24 cellular contexts compared by ENCODE assay signal in genomic region chr3:112972158-112972557, GRCh38. TPM values are rescaled to one million over a fixed set of nuclear protein-coding genes. Genes with fewer than 3 reads are reported as not detected.
DNase-seq lines count a peak whose midpoint lies in the region; ATAC-seq, FAIRE-seq and TF ChIP-seq lines count a peak whose summit lies in the region.
"Had no signal": no experiment of that assay in that cellular context is flagged by ENCODE, and none has a peak within 500 bp of the region (broad histone marks: within the 10 kb centered on the region; RNA-seq: fewer than 3 reads in every experiment).

No MANE protein-coding gene starts in this region.

- no peaks in the 10 kb centered on the region for H3K9me3 Mint-ChIP-seq in CD4-positive, alpha-beta T cell
- H3K9me3 Mint-ChIP-seq: H9, neural crest cell had no signal

- CTCF ChIA-PET in A549 (lab: Yijun Ruan, JAX): interaction anchor here (1.1 to 2.2 kb wide), 3 partner anchors 237 to 390 kb away, joined by 4 to 9 read pairs (median 9); no protein-coding TSS in a partner anchor
- CTCF ChIA-PET in CD4-positive, alpha-beta T cell (lab: Charles Lee): interaction anchor here (1.2 to 2.6 kb wide), 3 partner anchors 18 to 330 kb away, joined by 4 to 10 read pairs (median 6); partner anchors contain the start of gene GTPBP8

- no peaks in the 10 kb centered on the region for H3K27me3 Mint-ChIP-seq in CD4-positive, alpha-beta T cell

- no peak overlapping the region for H3K9ac ChIP-seq in duodenal mucosa (ENCODE audit: low read depth in 1 of 2, low read length in 2 of 2)

- intact Hi-C loops in CD4-positive, alpha-beta T cell (cut with DNase I, micrococcal nuclease): loop anchor here in 1 of 2 experiments (2.0 to 10.0 kb wide), 2 partner anchors 19 to 407 kb away; partner anchors contain the start of genes ATG3, GTPBP8 and SLC35A5
- intact Hi-C loops in body of pancreas (cut with DNase I): loop anchor here (10.0 kb wide), 1 partner anchor 327 kb away; the partner anchor contains the start of gene CCDC80

- peaks cover 94% of the 10 kb centered on the region for H3K4me1 Mint-ChIP-seq in CD4-positive, alpha-beta T cell (ENCODE audit: low read depth)
- H3K4me1 Mint-ChIP-seq: H9, neural crest cell had no signal

- H3K4me3 ChIP-seq in A549 (no peak overlapping the region), RWPE2 (ENCODE audit: severe bottlenecking) (no peak overlapping the region), duodenal mucosa (ENCODE audit: low read depth in 1 of 2, low read length in 2 of 2) (peak overlapping the region; percentile 1 to 7), body of pancreas (no peak overlapping the region)

- H3K4me1 ChIP-seq in A549 (peaks cover 4% of the 10 kb centered on the region; the same call in 1 of the 3 replicates), RWPE2 (ENCODE audit: insufficient read depth, poor library complexity, severe bottlenecking) (no peaks in the 10 kb centered on the region), duodenal mucosa (ENCODE audit: control insufficient read depth in 1 of 2, insufficient read depth in 2 of 2, low read length in 2 of 2) (no peaks in the 10 kb centered on the region), body of pancreas (no peaks in the 10 kb centered on the region)

- H3K27ac Mint-ChIP-seq in CD4-positive, alpha-beta T cell: peak overlapping the region; percentile 94
- H3K27ac Mint-ChIP-seq: H9 had no signal

- TF ChIP-seq EP300 in A549 (IDR thresholded peaks at IDR 0.05): no peak

- no peak for ATAC-seq in A549
- ATAC-seq in CD4-positive, alpha-beta T cell (ENCODE audit: poor library complexity): no peak
- ATAC-seq in RWPE2 (ENCODE audit: low read depth): no peak
- ATAC-seq in body of pancreas: no peak
- ATAC-seq in HG02852 (IDR thresholded peaks at IDR 0.05; ENCODE audit: unreplicated experiment): no peak
- ATAC-seq: Panc1 had no signal

- POLR2A ChIA-PET in A549 (lab: Yijun Ruan, JAX): interaction anchor here (0.6 kb wide), 1 partner anchor 171 kb away, joined by 3 read pairs; no protein-coding TSS in a partner anchor
- POLR2A ChIA-PET in CD4-positive, alpha-beta T cell (lab: Charles Lee): interaction anchor here (0.8 to 1.4 kb wide), 9 partner anchors 11 to 238 kb away, joined by 3 to 6 read pairs (median 4); a partner anchor contains a TSS

- no peak for FAIRE-seq in A549 (lab: Jason Lieb, UNC)
- FAIRE-seq: islet of Langerhans had no signal

- no peak overlapping the region for H3K27ac ChIP-seq in A549
- H3K27ac ChIP-seq in CD4-positive, alpha-beta T cell (ENCODE audit: low read depth, low read length): no peak overlapping the region
- no peak overlapping the region for H3K27ac ChIP-seq in RWPE2 (ENCODE audit: poor library complexity, severe bottlenecking)
- H3K27ac ChIP-seq in duodenal mucosa (ENCODE audit: low read depth, low read length): no peak overlapping the region
- H3K27ac ChIP-seq in body of pancreas: no peak overlapping the region

- no peak for TF ChIP-seq POLR2A in A549 (IDR thresholded peaks at IDR 0.05; ENCODE audit: low read length)
- TF ChIP-seq POLR2A in body of pancreas (IDR thresholded peaks at IDR 0.05): no peak

- H3K27me3 ChIP-seq in CD4-positive, alpha-beta T cell (ENCODE audit: control insufficient read depth, insufficient read depth, low read length): no peaks in the 10 kb centered on the region
- H3K27me3 ChIP-seq in RWPE2 (ENCODE audit: insufficient read depth, poor library complexity, severe bottlenecking) (no peaks in the 10 kb centered on the region), duodenal mucosa (ENCODE audit: control insufficient read depth in 1 of 2, insufficient read depth in 2 of 2, low read length in 2 of 2) (no peaks in the 10 kb centered on the region), body of pancreas (no peaks in the 10 kb centered on the region)
- H3K27me3 ChIP-seq: esophagus squamous epithelium had no signal

- peak; percentile 30 to 50; a peak in 4 of 5 replicates for TF ChIP-seq RAD21 in A549 (conservative IDR thresholded peaks at IDR 0.05 in 1 of 2, IDR thresholded peaks at IDR 0.05 in 1 of 2)

- no peak for TF ChIP-seq CTCF in A549 (IDR thresholded peaks at IDR 0.05)
- TF ChIP-seq CTCF in CD4-positive, alpha-beta T cell (IDR thresholded peaks at IDR 0.05): no peak
- peak; percentile 36 for TF ChIP-seq CTCF in RWPE2 (IDR thresholded peaks at IDR 0.05; ENCODE audit: poor library complexity, severe bottlenecking)
- no peak for TF ChIP-seq CTCF in body of pancreas (IDR thresholded peaks at IDR 0.05)

- H3K4me3 Mint-ChIP-seq in CD4-positive, alpha-beta T cell: peak overlapping the region; percentile 92
- H3K4me3 Mint-ChIP-seq: H9, neural crest cell had no signal

- no peaks in the 10 kb centered on the region for H3K36me3 ChIP-seq in RWPE2 (ENCODE audit: low read depth)
- no peaks in the 10 kb centered on the region for H3K36me3 ChIP-seq in duodenal mucosa (ENCODE audit: control insufficient read depth in 1 of 2, insufficient read depth in 2 of 2, low read length in 2 of 2)
- H3K36me3 ChIP-seq in body of pancreas (replicated peaks in 1 of 2; ENCODE audit: insufficient read depth in 1 of 2, low read depth in 2 of 2): no peaks in the 10 kb centered on the region
- H3K36me3 ChIP-seq: esophagus squamous epithelium had no signal

- no peak for DNase-seq in A549 (ENCODE audit: low read depth in 1 of 2, low spot score in 1 of 2)
- DNase-seq in CD4-positive, alpha-beta T cell: no peak
- DNase-seq in RWPE2 (ENCODE audit: low spot score): no peak
- DNase-seq in KG1 (lab: John Stamatoyannopoulos, UW): no peak
- no peak for DNase-seq in body of pancreas
- DNase-seq in hippocampal formation (lab: John Stamatoyannopoulos, UW): no peak
- DNase-seq: activated CD4-positive, CD25-positive, alpha-beta regulatory T cell treated with anti-CD3 and anti-CD28 coated beads, Interleukin-2, amount 50 U/mL, for 72 hours; activated effector memory CD4-positive, alpha-beta T cell treated with Interleukin-2 at 50 U/mL for 16 hours; C1 segment of cervical spinal cord; esophagus squamous epithelium; H9; head of caudate nucleus; mammary epithelial cell; NCI-H2081 treated with DMSO at 0.1 percent for 48 hours; NCI-H524 treated with DMSO at 0.1 percent for 48 hours; SW 1271 had no signal

- no peaks in the 10 kb centered on the region for H3K9me3 ChIP-seq in A549
- no peaks in the 10 kb centered on the region for H3K9me3 ChIP-seq in CD4-positive, alpha-beta T cell (ENCODE audit: control insufficient read depth, low read length)
- no peaks in the 10 kb centered on the region for H3K9me3 ChIP-seq in RWPE2 (ENCODE audit: severe bottlenecking)
- no peaks in the 10 kb centered on the region for H3K9me3 ChIP-seq in duodenal mucosa (ENCODE audit: control insufficient read depth in 1 of 2, low read length in 2 of 2)
- H3K9me3 ChIP-seq in body of pancreas: no peaks in the 10 kb centered on the region
- H3K9me3 ChIP-seq: esophagus squamous epithelium had no signal

- H3K4me2 ChIP-seq in A549: no peak overlapping the region

- peaks cover 18% of the 10 kb centered on the region for H3K36me3 Mint-ChIP-seq in CD4-positive, alpha-beta T cell (ENCODE audit: low read depth)

TF ChIP-seq in A549, 52 proteins besides CTCF, POLR2A, EP300 and RAD21 (continues in another document):
- no peak for TF ChIP-seq ESRRA (IDR thresholded peaks at IDR 0.05; ENCODE audit: borderline replicate concordance, low read length)
- TF ChIP-seq FOXS1 (CRISPR knock-in tag; IDR thresholded peaks at IDR 0.05): no peak
- no peak for TF ChIP-seq ZSCAN20 (CRISPR knock-in tag; IDR thresholded peaks at IDR 0.05)
- TF ChIP-seq TFCP2L1 (CRISPR knock-in tag; IDR thresholded peaks at IDR 0.05): no peak
- no peak for TF ChIP-seq NPAS2 (CRISPR knock-in tag; IDR thresholded peaks at IDR 0.05; ENCODE audit: borderline replicate concordance)
- TF ChIP-seq HES2 (IDR thresholded peaks at IDR 0.05): no peak
- no peak for TF ChIP-seq ELK1 (IDR thresholded peaks at IDR 0.05; ENCODE audit: low read depth, low read length)
- no peak for TF ChIP-seq MYC (IDR thresholded peaks at IDR 0.05; ENCODE audit: borderline replicate concordance, low read length)
- TF ChIP-seq PBX3 (IDR thresholded peaks at IDR 0.05): no peak

RNA-seq across cellular contexts. Expression of gene CD200R1, which starts 2.7 kb away (rescaled TPM):
- polyA plus RNA-seq in A549 (2011; rRNA removed) (0.08 and 0.12 TPM in 2 replicates), A549 (2017; fragmentation: RNase III; extraction: RNeasy Plus Mini Kit Qiagen cat#74134 plus additional on column Dnase treatment) (0.05 to 0.13 TPM (median 0.08 TPM) in 3 replicates)
- polyA plus RNA-seq in A549 (2012; cell fraction: cytosol; rRNA removed): 0.03 and 0.09 TPM in 2 replicates
- 0.05 and 0.11 TPM in 2 replicates for polyA plus RNA-seq in A549 (2012; cell fraction: nucleus; rRNA removed)
- polyA minus RNA-seq in A549 (2011; rRNA and poly(A)+ RNA removed): 0.08 TPM in 1 of 2 replicates, not detected in the other
- total RNA-seq in CD4-positive, alpha-beta T cell: 1 to 10 TPM; 4.0 to 4.7 TPM
- total RNA-seq in body of pancreas: 1 to 10 TPM in 1 of 2 donors, not detected in 1; 1.8 TPM
- total RNA-seq: Daoy, dermis microvascular lymphatic vessel endothelial cell, H9, neural crest cell, renal cortical epithelial cell had no signal
- polyA plus RNA-seq: mammary epithelial cell had no signal

RNA-seq across cellular contexts. Expression of gene GTPBP8, which starts 18.6 kb away (rescaled TPM):
- polyA plus RNA-seq in A549 (2011; rRNA removed) (25.9 and 26.6 TPM in 2 replicates), A549 (2017; fragmentation: RNase III; extraction: RNeasy Plus Mini Kit Qiagen cat#74134 plus additional on column Dnase treatment) (18.0 to 18.9 TPM (median 18.3 TPM) in 3 replicates)
- 36.5 and 39.0 TPM in 2 replicates for polyA plus RNA-seq in A549 (2012; cell fraction: cytosol; rRNA removed)
- 32.4 and 37.8 TPM in 2 replicates for polyA plus RNA-seq in A549 (2012; cell fraction: nucleus; rRNA removed)
- polyA minus RNA-seq in A549 (2011; rRNA and poly(A)+ RNA removed): 21.3 and 33.1 TPM in 2 replicates
- 10 to 100 TPM; 27.0 to 30.3 TPM for total RNA-seq in CD4-positive, alpha-beta T cell
- 10 to 100 TPM; 10.6 to 13.2 TPM for total RNA-seq in body of pancreas

Comparison
In these comparisons a context has a peak if more than half of its experiments do, and no peak if none do; other contexts are left out.
1. H3K4me3 ChIP-seq: peak in duodenal mucosa (2 of 2); none in A549 (single experiment), RWPE2 (single experiment) and body of pancreas (0 of 2).